ENCODE assay signal across 8 cellular contexts in the genomic region with DNA sequence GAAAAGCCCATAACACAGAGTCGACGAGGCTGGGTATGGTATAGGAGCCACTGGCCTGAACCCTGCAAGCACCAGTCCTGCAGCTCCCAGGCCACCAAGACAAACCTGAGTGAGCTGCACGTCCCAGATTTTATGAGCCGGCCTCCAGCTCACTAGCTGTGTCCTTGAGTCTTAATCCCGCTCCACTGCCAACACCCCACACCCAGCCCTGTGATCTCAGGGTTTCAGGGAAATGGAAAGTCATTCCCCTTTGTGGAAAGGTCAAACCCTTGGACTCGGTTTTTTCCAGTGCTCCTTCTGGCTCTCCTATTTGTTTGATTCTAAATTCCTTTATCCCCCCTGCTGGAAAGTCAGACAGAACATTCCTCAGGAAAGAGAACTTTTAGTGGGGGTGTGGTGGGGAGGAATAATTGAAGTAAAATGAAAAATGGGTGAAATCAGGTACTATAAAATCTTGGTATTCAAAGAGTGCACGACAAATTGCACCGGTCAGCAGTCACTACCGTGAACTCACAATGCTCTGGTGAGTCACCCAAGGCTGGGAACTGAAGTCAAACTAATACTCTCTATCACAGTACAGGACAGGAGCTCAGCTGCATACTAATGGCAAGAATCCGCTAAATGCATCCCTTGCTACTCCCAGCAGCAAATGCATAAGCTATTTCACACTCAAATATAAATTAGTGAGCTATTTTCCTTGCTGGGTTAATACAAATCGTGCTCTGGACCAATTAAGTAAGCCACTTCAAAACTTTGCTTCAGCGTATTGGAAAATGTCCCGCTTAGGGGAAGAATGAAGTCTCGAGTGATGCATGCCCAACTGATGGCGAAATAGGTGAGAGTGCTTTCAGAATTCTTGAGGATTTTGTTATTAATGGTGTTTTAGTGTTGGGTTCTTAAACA.
DNase-seq lines count a peak whose midpoint lies in the region; ATAC-seq, FAIRE-seq and TF ChIP-seq lines count a peak whose summit lies in the region.

No MANE protein-coding gene starts in this region.

- FAIRE-seq in islet of Langerhans (lab: Jason Lieb, UNC), result peak; percentile 81

- H3K4me1 ChIP-seq in adipocyte (ENCODE audit: control insufficient read depth, insufficient read depth, low read length), result peaks cover 45% of the 10 kb centered on the region

- peaks cover 37 to 70% of the 10 kb centered on the region in 2 donors for H3K4me1 Mint-ChIP-seq in stimulated activated naive B cell treated with anti-CD40 and anti-IgM and Interleukin-4, amounts not matched to agents 10 μg/mL and 1 μg/mL and 100 μg/mL, for 72 hours

- H3K36me3 Mint-ChIP-seq in stimulated activated naive B cell treated with anti-CD40 and anti-IgM and Interleukin-4, amounts not matched to agents 10 μg/mL and 1 μg/mL and 100 μg/mL, for 72 hours, result peaks cover 4% of the 10 kb centered on the region in 2 donors

- ATAC-seq in stimulated activated naive B cell treated with anti-CD40 and anti-IgM and Interleukin-4, amounts not matched to agents 10 μg/mL and 1 μg/mL and 100 μg/mL, for 72 hours (replicated peaks), result peak; percentile 35 to 39
- ATAC-seq in HG03469 (IDR thresholded peaks at IDR 0.05; ENCODE audit: unreplicated experiment), result no peak
- no peak for ATAC-seq in GM19035 (IDR thresholded peaks at IDR 0.05; ENCODE audit: unreplicated experiment)
- ATAC-seq in GM19467 (IDR thresholded peaks at IDR 0.05; ENCODE audit: unreplicated experiment), result no peak

- H3K27me3 Mint-ChIP-seq in stimulated activated naive B cell treated with anti-CD40 and anti-IgM and Interleukin-4, amounts not matched to agents 10 μg/mL and 1 μg/mL and 100 μg/mL, for 72 hours, result no peaks in the 10 kb centered on the region

- no peak for TF ChIP-seq POLR2A in erythroblast (IDR thresholded peaks at IDR 0.05; ENCODE audit: low read length)

- no peaks in the 10 kb centered on the region for H3K9me3 ChIP-seq in adipocyte (ENCODE audit: control insufficient read depth, low read length)

- no peaks in the 10 kb centered on the region for H3K9me3 Mint-ChIP-seq in stimulated activated naive B cell treated with anti-CD40 and anti-IgM and Interleukin-4, amounts not matched to agents 10 μg/mL and 1 μg/mL and 100 μg/mL, for 72 hours

- no peaks in the 10 kb centered on the region for H3K27me3 ChIP-seq in adipocyte (replicated peaks; ENCODE audit: control insufficient read depth, insufficient read depth, low read length)

- H3K4me3 Mint-ChIP-seq in stimulated activated naive B cell treated with anti-CD40 and anti-IgM and Interleukin-4, amounts not matched to agents 10 μg/mL and 1 μg/mL and 100 μg/mL, for 72 hours, result no peak overlapping the region

- peaks cover 4% of the 10 kb centered on the region for H3K36me3 ChIP-seq in adipocyte (ENCODE audit: control insufficient read depth, insufficient read depth, low read length, severe bottlenecking)

- H3K27ac Mint-ChIP-seq in stimulated activated naive B cell treated with anti-CD40 and anti-IgM and Interleukin-4, amounts not matched to agents 10 μg/mL and 1 μg/mL and 100 μg/mL, for 72 hours, result no peak overlapping the region

- DNase-seq in HK-2 (ENCODE audit: unreplicated experiment) (peak; percentile 57), adipocyte (ENCODE audit: low read depth) (peak; percentile 81), erythroblast (lab: John Stamatoyannopoulos, UW) (no peak)
- no peak for DNase-seq in stimulated activated naive B cell treated with anti-CD40 and anti-IgM and Interleukin-4, amounts not matched to agents 10 μg/mL and 1 μg/mL and 100 μg/mL, for 72 hours

- H3K9ac ChIP-seq in adipocyte (ENCODE audit: low read length), result peak overlapping the region; percentile 80

- H3K4me3 ChIP-seq in adipocyte (ENCODE audit: low read length), result peak overlapping the region; percentile 65

Comparison
In these comparisons a context has a peak if more than half of its experiments do, and no peak if none do; other contexts are left out.
1. DNase-seq: peak in HK-2 (single experiment) and adipocyte (single experiment); none in stimulated activated naive B cell treated with anti-CD40 and anti-IgM and Interleukin-4, amounts not matched to agents 10 μg/mL and 1 μg/mL and 100 μg/mL, for 72 hours (single experiment) and erythroblast (0 of 2).
2. ATAC-seq: peak in stimulated activated naive B cell treated with anti-CD40 and anti-IgM and Interleukin-4, amounts not matched to agents 10 μg/mL and 1 μg/mL and 100 μg/mL, for 72 hours (2 of 2); none in HG03469 (single experiment), GM19035 (single experiment) and GM19467 (single experiment).